Comparison of ENCODE assay signal across 32 cellular contexts in genomic region chr6:170155464-170156196, GRCh38.
"Had no signal": no experiment of that assay in that cellular context is flagged by ENCODE, and none has a peak within 500 bp of the region (broad histone marks: within the 10 kb centered on the region; RNA-seq: fewer than 3 reads in every experiment).

No MANE protein-coding gene starts in this region.

- H3K9me3 ChIP-seq: adrenal gland, body of pancreas, MG63, Peyer's patch, SK-N-SH had no signal

- FAIRE-seq: astrocyte, bronchial epithelial cell, TTC549 had no signal

- ATAC-seq: activated CD8-positive, alpha-beta T cell treated with anti-CD3 and anti-CD28 coated beads for 36 hours; activated naive CD4-positive, alpha-beta T cell treated with anti-CD3 and anti-CD28 coated beads, Interleukin-2, amount 50 U/mL, for 72 hours; activated T-cell treated with anti-CD3 and anti-CD28 coated beads, Interleukin-2, amount 50 U/mL, for 72 hours; activated T-helper 17 cell treated with anti-CD3 and anti-CD28 coated beads, Interleukin-2, amount 50 U/mL, for 72 hours; body of pancreas; PC-3 had no signal

- H3K27me3 ChIP-seq: body of pancreas, MG63, Peyer's patch, SJSA1 had no signal

- H3K36me3 ChIP-seq: adrenal gland, MG63, Peyer's patch, SJSA1 had no signal

- H3K4me3 ChIP-seq: adrenal gland, body of pancreas, MG63, Peyer's patch, SJSA1 had no signal

- DNase-seq: activated CD4-positive, alpha-beta T cell treated with anti-CD3 and anti-CD28 coated beads, Interleukin-2, amount 10 ng/mL, durations not matched to agents 24 days and 14 days; activated CD4-positive, alpha-beta T cell treated with anti-CD3 and anti-CD28 coated beads, Interleukin-2, amount 50 U/mL, for 4 hours; activated CD8-positive, alpha-beta T cell treated with anti-CD3 and anti-CD28 coated beads for 36 hours; activated effector memory CD4-positive, alpha-beta T cell treated with anti-CD3 and anti-CD28 coated beads, Interleukin-2, amount 50 U/mL, for 16 hours; activated naive CD4-positive, alpha-beta T cell; activated T-cell treated with anti-CD3 and anti-CD28 coated beads, Interleukin-2, amount 50 U/mL, for 1 hour; activated T-cell treated with anti-CD3 and anti-CD28 coated beads, Interleukin-2, amount 50 U/mL, for 72 hours; adrenal gland; body of pancreas; caudate nucleus; Kasumi-1; KG1; MG63; NCI-H1092; NCI-H1436 treated with DMSO at 0.1 percent for 48 hours; NCI-H1694 treated with DMSO at 0.1 percent for 48 hours; NCI-H2029; NCI-H510A; NCI-H526; NCI-H748 treated with DMSO at 0.1 percent for 48 hours; NK-92 treated with Interleukin-12 subunit alpha and Interleukin-12 subunit beta, amount 100 ng/mL, for 24 hours; PC-3; Peyer's patch; RPMI8226; SHP77 treated with DMSO at 0.1 percent for 48 hours; SK-N-SH had no signal

- H3K4me2 ChIP-seq: SK-N-SH had no signal

- H3K9ac ChIP-seq: SK-N-SH had no signal

- H3K27ac ChIP-seq: adrenal gland, body of pancreas, Peyer's patch, SJSA1 had no signal

- H3K4me1 ChIP-seq: SJSA1 had no signal
